8 cellular contexts compared by ENCODE assay signal in genomic region chrX:129842510-129843208, GRCh38. TPM values are rescaled to one million over a fixed set of nuclear protein-coding genes. Genes with fewer than 3 reads are reported as not detected.
A peak's percentile ranks its signal among the peaks of the same experiment; 100 is the strongest.
DNase-seq lines count a peak whose midpoint lies in the region; ATAC-seq and TF ChIP-seq lines count a peak whose summit lies in the region.

No MANE protein-coding gene starts in this region.

- H3K4me1 ChIP-seq in breast epithelium: no peaks in the 10 kb centered on the region
- peaks cover 0 to 11% of the 10 kb centered on the region in 2 donors for H3K4me1 ChIP-seq in left lung

- DNase-seq in Daoy (ENCODE audit: low read depth) (peak; percentile 15), MG63 (peak; percentile 30), breast epithelium (ENCODE audit: low spot score in 2 of 2) (no peak), left lung (peak in 1 of 2 donors; percentile 34), substantia nigra (lab: John Stamatoyannopoulos, UW) (peak in 18 of 49 donors; percentile 1 to 55 (median 14)), GM13976 (ENCODE audit: low spot score) (no peak), amniotic stem cell (lab: John Stamatoyannopoulos, UW) (no peak)

- H3K36me3 ChIP-seq in MG63: no peaks in the 10 kb centered on the region
- H3K36me3 ChIP-seq in breast epithelium: no peaks in the 10 kb centered on the region
- no peaks in the 10 kb centered on the region for H3K36me3 ChIP-seq in left lung

- intact Hi-C loops in breast epithelium (cut with DNase I; ENCODE audit: low total_unique reads): no loop called here
- intact Hi-C loops in left lung (cut with DNase I): no loop called here

- in situ Hi-C loops in GM13976 (cut with MboI; ENCODE audit: low sequenced_read_pairs, unreplicated experiment): no loop called here

- H3K27me3 ChIP-seq in MG63: no peaks in the 10 kb centered on the region; the same call in 1 of the 2 replicates
- peaks cover 0 to 19% of the 10 kb centered on the region in 2 donors for H3K27me3 ChIP-seq in breast epithelium
- H3K27me3 ChIP-seq in left lung: no peaks in the 10 kb centered on the region

- H3K4me3 ChIP-seq in MG63 (peak overlapping the region; percentile 70), breast epithelium (peak overlapping the region; percentile 68 to 72 (median 71)), left lung (peak overlapping the region; percentile 47 to 65)

- no peak for TF ChIP-seq POLR2A in breast epithelium (IDR thresholded peaks at IDR 0.05)

- ATAC-seq in left lung (peak; percentile 51), GM19455 (IDR thresholded peaks at IDR 0.05; ENCODE audit: unreplicated experiment) (no peak)

- no peak for TF ChIP-seq CTCF in breast epithelium (IDR thresholded peaks at IDR 0.05)
- TF ChIP-seq CTCF in left lung (IDR thresholded peaks at IDR 0.05): no peak
- TF ChIP-seq CTCF in GM13976 (IDR thresholded peaks at IDR 0.05; ENCODE audit: borderline replicate concordance, control extremely low read depth, extremely low read depth, insufficient read depth, missing control alignments): no peak

- H3K27ac ChIP-seq in breast epithelium (peak overlapping the region; percentile 81 to 82), left lung (peak overlapping the region; percentile 74 to 78), substantia nigra (ENCODE audit: low read depth, low read length, poor library complexity, severe bottlenecking) (peak overlapping the region; percentile 79)

- H3K9me3 ChIP-seq in MG63 (no peaks in the 10 kb centered on the region), breast epithelium (no peaks in the 10 kb centered on the region), left lung (no peaks in the 10 kb centered on the region)

RNA-seq across cellular contexts. Expression of gene ZDHHC9, which starts 1.0 kb away (rescaled TPM):
- total RNA-seq in Daoy (2014; rRNA removed; shearing (Covaris generic)): 12.8 and 14.5 TPM in 2 replicates
- total RNA-seq in MG63 (2014; rRNA removed; shearing (Covaris generic); ENCODE audit: low replicate concordance): 15.5 and 16.0 TPM in 2 replicates
- total RNA-seq in breast epithelium (10 to 100 TPM; 21.8 to 36.2 (median 34.4) TPM), left lung (10 to 100 TPM; 85.8 to 89.2 TPM)

Comparison
In these comparisons a context has a peak if more than half of its experiments do, and no peak if none do; other contexts are left out.
1. DNase-seq: peak in Daoy (single experiment) and MG63 (single experiment); none in breast epithelium (0 of 2), GM13976 (single experiment) and amniotic stem cell (single experiment).
2. Peak in every context shown above with its lines, with median percentiles within 50 percentile points of each other: H3K4me3 ChIP-seq and H3K27ac ChIP-seq.